11 cellular contexts compared by ENCODE assay signal in genomic region chrX:120514236-120514635, GRCh38. TPM values are rescaled to one million over a fixed set of nuclear protein-coding genes. Genes with fewer than 3 reads are reported as not detected.
A peak's percentile ranks its signal among the peaks of the same experiment; 100 is the strongest.
DNase-seq lines count a peak whose midpoint lies in the region; ATAC-seq and TF ChIP-seq lines count a peak whose summit lies in the region.
"Had no signal": no experiment of that assay in that cellular context is flagged by ENCODE, and none has a peak within 500 bp of the region (broad histone marks: within the 10 kb centered on the region; RNA-seq: fewer than 3 reads in every experiment).

No MANE protein-coding gene starts in this region.

- TSS peak; percentile 30 for BruUV-seq in Panc1 (replicated peaks; lab: Mats Ljungman, UMichigan)

- no peak overlapping the region for H3K4me3 Mint-ChIP-seq in activated CD4-positive, alpha-beta memory T cell treated with anti-CD3 and anti-CD28 coated beads, Interleukin-2, amount 10 ng/mL, durations not matched to agents 7 days and 5 days
- H3K4me3 Mint-ChIP-seq: central memory CD8-positive, alpha-beta T cell had no signal

- no peaks in the 10 kb centered on the region for H3K27me3 ChIP-seq in Panc1 (ENCODE audit: control insufficient read depth, insufficient read depth, low read length)

- CTCF ChIA-PET in Panc1 (lab: Charles Lee) = no interaction called here
- CTCF ChIA-PET in activated CD4-positive, alpha-beta memory T cell treated with anti-CD3 and anti-CD28 coated beads, Interleukin-2, amount 10 ng/mL, durations not matched to agents 7 days and 5 days (lab: Charles Lee) = interaction anchor here (0.7 to 0.8 kb wide), 2 partner anchors 148 to 151 kb away, joined by 3 read pairs; no protein-coding TSS in a partner anchor

- H3K9me3 Mint-ChIP-seq in activated CD4-positive, alpha-beta memory T cell treated with anti-CD3 and anti-CD28 coated beads, Interleukin-2, amount 10 ng/mL, durations not matched to agents 7 days and 5 days = no peaks in the 10 kb centered on the region
- H3K9me3 Mint-ChIP-seq: central memory CD8-positive, alpha-beta T cell had no signal

- H3K27ac Mint-ChIP-seq in activated CD4-positive, alpha-beta memory T cell treated with anti-CD3 and anti-CD28 coated beads, Interleukin-2, amount 10 ng/mL, durations not matched to agents 7 days and 5 days = no peak overlapping the region

- DNase-seq in AG08396 (ENCODE audit: low spot score) = peak; percentile 5
- no peak for DNase-seq in Panc1 (ENCODE audit: low read depth, low spot score)
- peak in 1 of 2 donors; percentile 43 for DNase-seq in foreskin fibroblast
- no peak for DNase-seq in NCI-H1048 (lab: John Stamatoyannopoulos, UW)
- DNase-seq in Ammon's horn (ENCODE audit: low spot score) = no peak
- no peak for DNase-seq in activated CD4-positive, alpha-beta memory T cell treated with anti-CD3 and anti-CD28 coated beads, Interleukin-2, amount 10 ng/mL, durations not matched to agents 7 days and 5 days
- DNase-seq: NCI-H345, retina had no signal

- H3K4me1 ChIP-seq in Panc1 (ENCODE audit: control insufficient read depth, insufficient read depth, low read length) = no peaks in the 10 kb centered on the region

- H3K9me3 ChIP-seq in Panc1 (ENCODE audit: control insufficient read depth, insufficient read depth, low read depth, low read length) = no peaks in the 10 kb centered on the region

- H3K36me3 ChIP-seq in Panc1 (ENCODE audit: control insufficient read depth, insufficient read depth, low read length) = no peaks in the 10 kb centered on the region; the same call in 1 of the 2 replicates

- ATAC-seq in Panc1 (peak; percentile 83), GM19035 (IDR thresholded peaks at IDR 0.05; ENCODE audit: unreplicated experiment) (no peak)

- H3K27ac ChIP-seq in Panc1 (ENCODE audit: low read length) = no peak overlapping the region

- H3K4me3 ChIP-seq in GM12875 (ENCODE audit: low read depth, low read length) = no peak overlapping the region
- no peak overlapping the region for H3K4me3 ChIP-seq in Panc1 (ENCODE audit: low read depth in 2 of 2, low read length in 2 of 2)
- no peak overlapping the region for H3K4me3 ChIP-seq in foreskin fibroblast (ENCODE audit: low read depth in 1 of 2, low read length in 2 of 2)

- intact Hi-C loops in Panc1 (cut with micrococcal nuclease; ENCODE audit: unreplicated experiment) = no loop called here

- in situ Hi-C loops in Panc1 (cut with HindIII; ENCODE audit: low pct_unique_long_range_greater_than_20kb, low sequenced_read_pairs) = no loop called here

- H3K27me3 Mint-ChIP-seq in activated CD4-positive, alpha-beta memory T cell treated with anti-CD3 and anti-CD28 coated beads, Interleukin-2, amount 10 ng/mL, durations not matched to agents 7 days and 5 days = no peaks in the 10 kb centered on the region
- H3K27me3 Mint-ChIP-seq: central memory CD8-positive, alpha-beta T cell had no signal

- POLR2A ChIA-PET in Panc1 (lab: Charles Lee) = no interaction called here
- POLR2A ChIA-PET in activated CD4-positive, alpha-beta memory T cell treated with anti-CD3 and anti-CD28 coated beads, Interleukin-2, amount 10 ng/mL, durations not matched to agents 7 days and 5 days (lab: Charles Lee) = no interaction called here

- no peaks in the 10 kb centered on the region for H3K4me1 Mint-ChIP-seq in activated CD4-positive, alpha-beta memory T cell treated with anti-CD3 and anti-CD28 coated beads, Interleukin-2, amount 10 ng/mL, durations not matched to agents 7 days and 5 days

- TF ChIP-seq CTCF in GM12875 (IDR thresholded peaks at IDR 0.05; ENCODE audit: borderline replicate concordance, insufficient read depth, low read depth, low read length) (peak; percentile 21; the same call in 1 of the 2 replicates), Panc1 (IDR thresholded peaks at IDR 0.05) (peak; percentile 60), foreskin fibroblast (IDR thresholded peaks at IDR 0.05; ENCODE audit: low read depth, low read length) (peak; percentile 11)

- H3K36me3 Mint-ChIP-seq in activated CD4-positive, alpha-beta memory T cell treated with anti-CD3 and anti-CD28 coated beads, Interleukin-2, amount 10 ng/mL, durations not matched to agents 7 days and 5 days (ENCODE audit: low read depth) = no peaks in the 10 kb centered on the region

RNA-seq across cellular contexts. Expression of gene LAMP2, which starts 45.1 kb away (rescaled TPM):
- total RNA-seq in Panc1 (2021; ENCODE audit: unreplicated experiment) = 243 TPM
- 131 TPM for polyA plus RNA-seq in Panc1 (2012; ENCODE audit: insufficient read length)
- total RNA-seq in activated CD4-positive, alpha-beta memory T cell treated with anti-CD3 and anti-CD28 coated beads, Interleukin-2, amount 10 ng/mL, durations not matched to agents 7 days and 5 days = 10 to 100 TPM; 59.4 to 60.3 TPM

RNA-seq across cellular contexts. Expression of gene CUL4B, which starts 46.5 kb away (rescaled TPM):
- 99.8 TPM for total RNA-seq in Panc1 (2021; ENCODE audit: unreplicated experiment)
- 30.9 TPM for polyA plus RNA-seq in Panc1 (2012; ENCODE audit: insufficient read length)
- total RNA-seq in activated CD4-positive, alpha-beta memory T cell treated with anti-CD3 and anti-CD28 coated beads, Interleukin-2, amount 10 ng/mL, durations not matched to agents 7 days and 5 days = 10 to 100 TPM; 45.5 to 46.1 TPM
